Comparison of ENCODE assay signal across 7 cellular contexts in the genomic region with DNA sequence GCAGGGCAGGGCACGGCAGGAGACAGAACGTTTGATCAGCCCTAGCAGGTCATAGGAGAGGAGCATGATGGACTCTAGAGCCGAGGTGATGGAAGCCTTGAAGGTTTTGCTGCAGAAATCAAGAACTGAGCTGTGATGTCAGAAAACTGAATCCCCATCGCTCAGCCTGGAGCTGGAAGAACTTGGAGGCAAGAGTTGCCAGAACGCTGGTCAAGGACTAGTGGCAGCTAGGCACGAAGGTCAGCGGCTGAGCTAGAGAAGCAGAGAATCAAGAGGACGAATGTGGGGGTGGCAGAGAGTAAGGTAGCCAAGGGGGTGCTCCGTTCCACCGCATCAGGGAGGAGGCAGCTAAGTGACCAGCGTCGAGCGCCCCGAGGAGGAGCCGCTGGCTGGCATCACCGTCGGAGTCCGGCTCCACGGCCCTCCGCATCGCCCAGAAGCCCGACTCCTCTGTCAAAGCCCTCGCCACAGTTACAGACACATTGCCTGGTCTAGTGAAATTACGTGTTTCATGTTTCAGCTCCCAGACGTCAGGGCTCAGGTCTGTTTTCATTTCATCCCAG. TPM values are rescaled to one million over a fixed set of nuclear protein-coding genes. Genes with fewer than 3 reads are reported as not detected.
DNase-seq lines count a peak whose midpoint lies in the region; ATAC-seq and TF ChIP-seq lines count a peak whose summit lies in the region.

No MANE protein-coding gene starts in this region.

- TF ChIP-seq CTCF in activated B cell treated with CpG ODN at 0.5 μM for 24 hours (IDR thresholded peaks at IDR 0.05): no peak
- no peak for TF ChIP-seq CTCF in right atrium auricular region (IDR thresholded peaks at IDR 0.05)

- POLR2A ChIA-PET in activated B cell treated with CpG ODN at 0.5 μM for 24 hours (lab: Charles Lee): interaction anchor here (0.6 to 3.8 kb wide), 15 partner anchors 8 to 257 kb away, joined by 3 to 36 read pairs (median 5); a partner anchor contains a TSS

- intact Hi-C loops in activated B cell treated with CpG ODN at 0.5 μM for 24 hours (cut with micrococcal nuclease): no loop called here

- H3K36me3 ChIP-seq in right atrium auricular region: no peaks in the 10 kb centered on the region

- CTCF ChIA-PET in activated B cell treated with CpG ODN at 0.5 μM for 24 hours (lab: Charles Lee): interaction anchor here (0.8 to 2.5 kb wide), 10 partner anchors 9 to 215 kb away, joined by 3 to 17 read pairs (median 4); no protein-coding TSS in a partner anchor

- peak overlapping the region; percentile 74 to 79 for H3K27ac ChIP-seq in right atrium auricular region

- no peaks in the 10 kb centered on the region for H3K9me3 Mint-ChIP-seq in activated B cell treated with CpG ODN at 0.5 μM for 24 hours

- no peaks in the 10 kb centered on the region for H3K27me3 ChIP-seq in right atrium auricular region

- peak overlapping the region; percentile 77 to 81 for H3K4me3 ChIP-seq in right atrium auricular region
- H3K4me3 ChIP-seq in skeletal muscle cell (ENCODE audit: low read depth, low read length): peak overlapping the region; percentile 94

- no peaks in the 10 kb centered on the region for H3K27me3 Mint-ChIP-seq in activated B cell treated with CpG ODN at 0.5 μM for 24 hours

- H3K4me1 Mint-ChIP-seq in activated B cell treated with CpG ODN at 0.5 μM for 24 hours: peaks cover 48% of the 10 kb centered on the region

- H3K9me3 ChIP-seq in right atrium auricular region: no peaks in the 10 kb centered on the region

- peaks cover 15% of the 10 kb centered on the region for H3K36me3 Mint-ChIP-seq in activated B cell treated with CpG ODN at 0.5 μM for 24 hours (ENCODE audit: low read depth)

- H3K4me3 Mint-ChIP-seq in activated B cell treated with CpG ODN at 0.5 μM for 24 hours: peak overlapping the region; percentile 86

- H3K27ac Mint-ChIP-seq in activated B cell treated with CpG ODN at 0.5 μM for 24 hours: peak overlapping the region; percentile 72

- peaks cover 0 to 19% of the 10 kb centered on the region in 2 donors for H3K4me1 ChIP-seq in right atrium auricular region

- ATAC-seq in GM18502 (IDR thresholded peaks at IDR 0.05; ENCODE audit: poor library complexity, unreplicated experiment): peak; percentile 13
- peak; percentile 1 for ATAC-seq in HG02623 (IDR thresholded peaks at IDR 0.05; ENCODE audit: unreplicated experiment)
- ATAC-seq in activated B cell treated with CpG ODN at 0.5 μM for 24 hours (ENCODE audit: low read depth): no peak

- no peak for DNase-seq in activated B cell treated with CpG ODN at 0.5 μM for 24 hours
- peak; percentile 60 for DNase-seq in right atrium auricular region (ENCODE audit: low spot score)
- no peak for DNase-seq in skeletal muscle cell (ENCODE audit: low read depth)
- no peak for DNase-seq in NCI-H1092 treated with DMSO at 0.1 percent for 48 hours (lab: John Stamatoyannopoulos, UW)
- DNase-seq in iPS-NIHi11 (ENCODE audit: low spot score): no peak

RNA-seq across cellular contexts. Expression of a gene that starts 1.2 kb away (rescaled TPM):
- total RNA-seq in activated B cell treated with CpG ODN at 0.5 μM for 24 hours: 32.5 and 41.5 TPM in 2 replicates
- total RNA-seq in right atrium auricular region: 10 to 100 TPM; 13.2 to 18.4 TPM
